In the genomic region with DNA sequence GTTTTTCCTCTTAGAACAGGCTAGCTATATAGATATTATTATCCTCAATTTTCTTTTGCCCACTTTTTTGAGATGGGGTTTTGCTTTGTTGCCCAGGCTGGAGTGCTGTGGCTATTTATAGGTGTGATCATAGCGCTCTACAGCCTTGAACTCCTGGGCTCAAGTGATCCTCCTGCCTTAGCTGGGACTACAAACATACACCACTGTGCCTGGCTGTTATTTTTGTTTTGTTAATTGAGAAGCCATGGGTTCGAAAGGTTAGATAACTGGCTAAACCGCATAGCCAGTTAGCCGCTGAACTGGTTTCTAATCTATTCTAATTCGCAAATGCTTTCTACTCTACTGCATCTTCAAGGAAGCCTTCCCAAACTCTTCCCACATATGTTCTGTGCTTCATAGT, we compare ENCODE assay signal across 1 cellular context.
TF ChIP-seq lines count a peak whose summit lies in the region.

No MANE protein-coding gene starts in this region.

TF ChIP-seq in H1, 55 proteins besides CTCF, POLR2A, EP300 and RAD21:
- no peak for TF ChIP-seq CBX5 (IDR thresholded peaks at IDR 0.05; ENCODE audit: low read depth, low read length)
- 0 out of 2 replicates have a peak, but pooled peaks have one; percentile 33 for TF ChIP-seq SP1 (IDR thresholded peaks at IDR 0.05; ENCODE audit: low read depth, low read length)
- no peak for TF ChIP-seq RXRA (IDR thresholded peaks at IDR 0.05; ENCODE audit: insufficient read depth, low read depth, low read length)
- TF ChIP-seq, protein P1, sequence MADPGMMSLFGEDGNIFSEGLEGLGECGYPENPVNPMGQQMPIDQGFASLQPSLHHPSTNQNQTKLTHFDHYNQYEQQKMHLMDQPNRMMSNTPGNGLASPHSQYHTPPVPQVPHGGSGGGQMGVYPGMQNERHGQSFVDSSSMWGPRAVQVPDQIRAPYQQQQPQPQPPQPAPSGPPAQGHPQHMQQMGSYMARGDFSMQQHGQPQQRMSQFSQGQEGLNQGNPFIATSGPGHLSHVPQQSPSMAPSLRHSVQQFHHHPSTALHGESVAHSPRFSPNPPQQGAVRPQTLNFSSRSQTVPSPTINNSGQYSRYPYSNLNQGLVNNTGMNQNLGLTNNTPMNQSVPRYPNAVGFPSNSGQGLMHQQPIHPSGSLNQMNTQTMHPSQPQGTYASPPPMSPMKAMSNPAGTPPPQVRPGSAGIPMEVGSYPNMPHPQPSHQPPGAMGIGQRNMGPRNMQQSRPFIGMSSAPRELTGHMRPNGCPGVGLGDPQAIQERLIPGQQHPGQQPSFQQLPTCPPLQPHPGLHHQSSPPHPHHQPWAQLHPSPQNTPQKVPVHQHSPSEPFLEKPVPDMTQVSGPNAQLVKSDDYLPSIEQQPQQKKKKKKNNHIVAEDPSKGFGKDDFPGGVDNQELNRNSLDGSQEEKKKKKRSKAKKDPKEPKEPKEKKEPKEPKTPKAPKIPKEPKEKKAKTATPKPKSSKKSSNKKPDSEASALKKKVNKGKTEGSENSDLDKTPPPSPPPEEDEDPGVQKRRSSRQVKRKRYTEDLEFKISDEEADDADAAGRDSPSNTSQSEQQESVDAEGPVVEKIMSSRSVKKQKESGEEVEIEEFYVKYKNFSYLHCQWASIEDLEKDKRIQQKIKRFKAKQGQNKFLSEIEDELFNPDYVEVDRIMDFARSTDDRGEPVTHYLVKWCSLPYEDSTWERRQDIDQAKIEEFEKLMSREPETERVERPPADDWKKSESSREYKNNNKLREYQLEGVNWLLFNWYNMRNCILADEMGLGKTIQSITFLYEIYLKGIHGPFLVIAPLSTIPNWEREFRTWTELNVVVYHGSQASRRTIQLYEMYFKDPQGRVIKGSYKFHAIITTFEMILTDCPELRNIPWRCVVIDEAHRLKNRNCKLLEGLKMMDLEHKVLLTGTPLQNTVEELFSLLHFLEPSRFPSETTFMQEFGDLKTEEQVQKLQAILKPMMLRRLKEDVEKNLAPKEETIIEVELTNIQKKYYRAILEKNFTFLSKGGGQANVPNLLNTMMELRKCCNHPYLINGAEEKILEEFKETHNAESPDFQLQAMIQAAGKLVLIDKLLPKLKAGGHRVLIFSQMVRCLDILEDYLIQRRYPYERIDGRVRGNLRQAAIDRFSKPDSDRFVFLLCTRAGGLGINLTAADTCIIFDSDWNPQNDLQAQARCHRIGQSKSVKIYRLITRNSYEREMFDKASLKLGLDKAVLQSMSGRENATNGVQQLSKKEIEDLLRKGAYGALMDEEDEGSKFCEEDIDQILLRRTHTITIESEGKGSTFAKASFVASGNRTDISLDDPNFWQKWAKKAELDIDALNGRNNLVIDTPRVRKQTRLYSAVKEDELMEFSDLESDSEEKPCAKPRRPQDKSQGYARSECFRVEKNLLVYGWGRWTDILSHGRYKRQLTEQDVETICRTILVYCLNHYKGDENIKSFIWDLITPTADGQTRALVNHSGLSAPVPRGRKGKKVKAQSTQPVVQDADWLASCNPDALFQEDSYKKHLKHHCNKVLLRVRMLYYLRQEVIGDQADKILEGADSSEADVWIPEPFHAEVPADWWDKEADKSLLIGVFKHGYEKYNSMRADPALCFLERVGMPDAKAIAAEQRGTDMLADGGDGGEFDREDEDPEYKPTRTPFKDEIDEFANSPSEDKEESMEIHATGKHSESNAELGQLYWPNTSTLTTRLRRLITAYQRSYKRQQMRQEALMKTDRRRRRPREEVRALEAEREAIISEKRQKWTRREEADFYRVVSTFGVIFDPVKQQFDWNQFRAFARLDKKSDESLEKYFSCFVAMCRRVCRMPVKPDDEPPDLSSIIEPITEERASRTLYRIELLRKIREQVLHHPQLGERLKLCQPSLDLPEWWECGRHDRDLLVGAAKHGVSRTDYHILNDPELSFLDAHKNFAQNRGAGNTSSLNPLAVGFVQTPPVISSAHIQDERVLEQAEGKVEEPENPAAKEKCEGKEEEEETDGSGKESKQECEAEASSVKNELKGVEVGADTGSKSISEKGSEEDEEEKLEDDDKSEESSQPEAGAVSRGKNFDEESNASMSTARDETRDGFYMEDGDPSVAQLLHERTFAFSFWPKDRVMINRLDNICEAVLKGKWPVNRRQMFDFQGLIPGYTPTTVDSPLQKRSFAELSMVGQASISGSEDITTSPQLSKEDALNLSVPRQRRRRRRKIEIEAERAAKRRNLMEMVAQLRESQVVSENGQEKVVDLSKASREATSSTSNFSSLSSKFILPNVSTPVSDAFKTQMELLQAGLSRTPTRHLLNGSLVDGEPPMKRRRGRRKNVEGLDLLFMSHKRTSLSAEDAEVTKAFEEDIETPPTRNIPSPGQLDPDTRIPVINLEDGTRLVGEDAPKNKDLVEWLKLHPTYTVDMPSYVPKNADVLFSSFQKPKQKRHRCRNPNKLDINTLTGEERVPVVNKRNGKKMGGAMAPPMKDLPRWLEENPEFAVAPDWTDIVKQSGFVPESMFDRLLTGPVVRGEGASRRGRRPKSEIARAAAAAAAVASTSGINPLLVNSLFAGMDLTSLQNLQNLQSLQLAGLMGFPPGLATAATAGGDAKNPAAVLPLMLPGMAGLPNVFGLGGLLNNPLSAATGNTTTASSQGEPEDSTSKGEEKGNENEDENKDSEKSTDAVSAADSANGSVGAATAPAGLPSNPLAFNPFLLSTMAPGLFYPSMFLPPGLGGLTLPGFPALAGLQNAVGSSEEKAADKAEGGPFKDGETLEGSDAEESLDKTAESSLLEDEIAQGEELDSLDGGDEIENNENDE (IDR thresholded peaks at IDR 0.05; ENCODE audit: insufficient replicate concordance, low read length) = no peak
- TF ChIP-seq SUZ12 (IDR thresholded peaks at IDR 0.05; ENCODE audit: low read length) = no peak
- TF ChIP-seq TBP (IDR thresholded peaks at IDR 0.05; ENCODE audit: low read depth, low read length) = no peak
- no peak for TF ChIP-seq KDM4A (IDR thresholded peaks at IDR 0.05; ENCODE audit: low read depth, low read length, severe bottlenecking)
